Comparison of ENCODE assay signal across 2 cellular contexts in the genomic region with DNA sequence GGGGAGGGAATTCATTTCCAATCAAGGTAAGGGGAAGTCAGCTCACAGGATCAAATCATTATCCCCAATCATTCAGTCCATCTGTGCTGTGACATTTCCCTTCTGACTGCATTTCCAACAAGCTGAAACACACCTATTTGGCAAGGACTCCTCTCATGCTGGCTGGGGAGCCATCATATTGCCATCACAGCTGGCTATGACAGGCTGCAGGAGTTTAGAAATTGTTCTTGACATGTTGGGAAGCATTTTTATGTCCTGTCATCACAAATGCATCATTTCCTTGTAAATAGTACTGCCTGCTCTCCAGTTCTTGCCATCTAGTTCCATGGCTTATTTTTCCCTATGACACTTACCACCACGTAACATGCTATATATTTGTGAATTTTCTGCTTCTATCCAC.
A peak's percentile ranks its signal among the peaks of the same experiment; 100 is the strongest.
TF ChIP-seq lines count a peak whose summit lies in the region.

No MANE protein-coding gene starts in this region.

TF ChIP-seq in SK-N-SH, 30 proteins besides CTCF, POLR2A, EP300 and RAD21 (continued from another document):
- TF ChIP-seq, protein P1, sequence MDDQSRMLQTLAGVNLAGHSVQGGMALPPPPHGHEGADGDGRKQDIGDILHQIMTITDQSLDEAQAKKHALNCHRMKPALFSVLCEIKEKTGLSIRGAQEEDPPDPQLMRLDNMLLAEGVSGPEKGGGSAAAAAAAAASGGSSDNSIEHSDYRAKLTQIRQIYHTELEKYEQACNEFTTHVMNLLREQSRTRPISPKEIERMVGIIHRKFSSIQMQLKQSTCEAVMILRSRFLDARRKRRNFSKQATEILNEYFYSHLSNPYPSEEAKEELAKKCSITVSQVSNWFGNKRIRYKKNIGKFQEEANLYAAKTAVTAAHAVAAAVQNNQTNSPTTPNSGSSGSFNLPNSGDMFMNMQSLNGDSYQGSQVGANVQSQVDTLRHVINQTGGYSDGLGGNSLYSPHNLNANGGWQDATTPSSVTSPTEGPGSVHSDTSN (IDR thresholded peaks at IDR 0.05) = peak; percentile 40; the same call in 1 of the 2 replicates

TF ChIP-seq in SK-N-SH treated with all-trans-retinoic acid at 6 μM for 48 hours, 23 proteins besides CTCF, POLR2A, EP300 and RAD21:
- TF ChIP-seq, protein P2, sequence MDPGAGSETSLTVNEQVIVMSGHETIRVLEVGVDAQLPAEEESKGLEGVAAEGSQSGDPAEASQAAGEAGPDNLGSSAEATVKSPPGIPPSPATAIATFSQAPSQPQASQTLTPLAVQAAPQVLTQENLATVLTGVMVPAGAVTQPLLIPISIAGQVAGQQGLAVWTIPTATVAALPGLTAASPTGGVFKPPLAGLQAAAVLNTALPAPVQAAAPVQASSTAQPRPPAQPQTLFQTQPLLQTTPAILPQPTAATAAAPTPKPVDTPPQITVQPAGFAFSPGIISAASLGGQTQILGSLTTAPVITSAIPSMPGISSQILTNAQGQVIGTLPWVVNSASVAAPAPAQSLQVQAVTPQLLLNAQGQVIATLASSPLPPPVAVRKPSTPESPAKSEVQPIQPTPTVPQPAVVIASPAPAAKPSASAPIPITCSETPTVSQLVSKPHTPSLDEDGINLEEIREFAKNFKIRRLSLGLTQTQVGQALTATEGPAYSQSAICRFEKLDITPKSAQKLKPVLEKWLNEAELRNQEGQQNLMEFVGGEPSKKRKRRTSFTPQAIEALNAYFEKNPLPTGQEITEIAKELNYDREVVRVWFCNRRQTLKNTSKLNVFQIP (CRISPR knock-in tag; IDR thresholded peaks at IDR 0.05; ENCODE audit: borderline replicate concordance, low read depth) = no peak
- TF ChIP-seq ISL1 (CRISPR knock-in tag; IDR thresholded peaks at IDR 0.05) = no peak
- TF ChIP-seq TCF4 (CRISPR knock-in tag; IDR thresholded peaks at IDR 0.05; ENCODE audit: borderline replicate concordance) = no peak
- TF ChIP-seq ZNF8 (CRISPR knock-in tag; IDR thresholded peaks at IDR 0.05) = no peak
- no peak for TF ChIP-seq RARB (CRISPR knock-in tag; IDR thresholded peaks at IDR 0.05)
- TF ChIP-seq OSR1 (CRISPR knock-in tag; IDR thresholded peaks at IDR 0.05) = no peak
- TF ChIP-seq, protein P3, sequence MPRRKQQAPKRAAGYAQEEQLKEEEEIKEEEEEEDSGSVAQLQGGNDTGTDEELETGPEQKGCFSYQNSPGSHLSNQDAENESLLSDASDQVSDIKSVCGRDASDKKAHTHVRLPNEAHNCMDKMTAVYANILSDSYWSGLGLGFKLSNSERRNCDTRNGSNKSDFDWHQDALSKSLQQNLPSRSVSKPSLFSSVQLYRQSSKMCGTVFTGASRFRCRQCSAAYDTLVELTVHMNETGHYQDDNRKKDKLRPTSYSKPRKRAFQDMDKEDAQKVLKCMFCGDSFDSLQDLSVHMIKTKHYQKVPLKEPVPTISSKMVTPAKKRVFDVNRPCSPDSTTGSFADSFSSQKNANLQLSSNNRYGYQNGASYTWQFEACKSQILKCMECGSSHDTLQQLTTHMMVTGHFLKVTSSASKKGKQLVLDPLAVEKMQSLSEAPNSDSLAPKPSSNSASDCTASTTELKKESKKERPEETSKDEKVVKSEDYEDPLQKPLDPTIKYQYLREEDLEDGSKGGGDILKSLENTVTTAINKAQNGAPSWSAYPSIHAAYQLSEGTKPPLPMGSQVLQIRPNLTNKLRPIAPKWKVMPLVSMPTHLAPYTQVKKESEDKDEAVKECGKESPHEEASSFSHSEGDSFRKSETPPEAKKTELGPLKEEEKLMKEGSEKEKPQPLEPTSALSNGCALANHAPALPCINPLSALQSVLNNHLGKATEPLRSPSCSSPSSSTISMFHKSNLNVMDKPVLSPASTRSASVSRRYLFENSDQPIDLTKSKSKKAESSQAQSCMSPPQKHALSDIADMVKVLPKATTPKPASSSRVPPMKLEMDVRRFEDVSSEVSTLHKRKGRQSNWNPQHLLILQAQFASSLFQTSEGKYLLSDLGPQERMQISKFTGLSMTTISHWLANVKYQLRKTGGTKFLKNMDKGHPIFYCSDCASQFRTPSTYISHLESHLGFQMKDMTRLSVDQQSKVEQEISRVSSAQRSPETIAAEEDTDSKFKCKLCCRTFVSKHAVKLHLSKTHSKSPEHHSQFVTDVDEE (CRISPR knock-in tag; IDR thresholded peaks at IDR 0.05) = no peak
- no peak for TF ChIP-seq TOX (CRISPR knock-in tag; IDR thresholded peaks at IDR 0.05; ENCODE audit: borderline replicate concordance)
- TF ChIP-seq SNAI2 (CRISPR knock-in tag; IDR thresholded peaks at IDR 0.05) = no peak
- no peak for TF ChIP-seq PPARA (CRISPR knock-in tag; IDR thresholded peaks at IDR 0.05; ENCODE audit: borderline replicate concordance)
- TF ChIP-seq, protein P4, sequence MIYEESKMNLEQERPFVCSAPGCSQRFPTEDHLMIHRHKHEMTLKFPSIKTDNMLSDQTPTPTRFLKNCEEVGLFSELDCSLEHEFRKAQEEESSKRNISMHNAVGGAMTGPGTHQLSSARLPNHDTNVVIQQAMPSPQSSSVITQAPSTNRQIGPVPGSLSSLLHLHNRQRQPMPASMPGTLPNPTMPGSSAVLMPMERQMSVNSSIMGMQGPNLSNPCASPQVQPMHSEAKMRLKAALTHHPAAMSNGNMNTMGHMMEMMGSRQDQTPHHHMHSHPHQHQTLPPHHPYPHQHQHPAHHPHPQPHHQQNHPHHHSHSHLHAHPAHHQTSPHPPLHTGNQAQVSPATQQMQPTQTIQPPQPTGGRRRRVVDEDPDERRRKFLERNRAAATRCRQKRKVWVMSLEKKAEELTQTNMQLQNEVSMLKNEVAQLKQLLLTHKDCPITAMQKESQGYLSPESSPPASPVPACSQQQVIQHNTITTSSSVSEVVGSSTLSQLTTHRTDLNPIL (CRISPR knock-in tag; IDR thresholded peaks at IDR 0.05; ENCODE audit: low read depth) = no peak
- TF ChIP-seq BACH2 (CRISPR knock-in tag; IDR thresholded peaks at IDR 0.05; ENCODE audit: borderline replicate concordance) = no peak
- no peak for TF ChIP-seq GLIS3 (CRISPR knock-in tag; IDR thresholded peaks at IDR 0.05)
- TF ChIP-seq ZNF565 (CRISPR knock-in tag; conservative IDR thresholded peaks at IDR 0.05; ENCODE audit: low read depth) = no peak
- TF ChIP-seq ARNTL (CRISPR knock-in tag; IDR thresholded peaks at IDR 0.05; ENCODE audit: borderline replicate concordance, low read depth) = no peak
- no peak for TF ChIP-seq ZNF70 (CRISPR knock-in tag; IDR thresholded peaks at IDR 0.05)
